Comparison of ENCODE assay signal across 8 cellular contexts in genomic region chr20:32482251-32483220, GRCh38.
A peak's percentile ranks its signal among the peaks of the same experiment; 100 is the strongest.
DNase-seq lines count a peak whose midpoint lies in the region; ATAC-seq, FAIRE-seq and TF ChIP-seq lines count a peak whose summit lies in the region.

No MANE protein-coding gene starts in this region.

- H3K4me3 Mint-ChIP-seq in activated CD8-positive, alpha-beta memory T cell treated with anti-CD3 and anti-CD28 coated beads, Interleukin-2, amount 10 ng/mL, durations not matched to agents 7 days and 5 days, result peak overlapping the region; percentile 63
- peak overlapping the region; percentile 77 for H3K4me3 Mint-ChIP-seq in stimulated activated memory B cell treated with anti-CD40 and anti-IgM and Interleukin-4, amounts not matched to agents 10 μg/mL and 1 μg/mL and 100 μg/mL, for 72 hours

- H3K27me3 ChIP-seq in bronchial epithelial cell (ENCODE audit: control insufficient read depth, insufficient read depth, low read length), result no peaks in the 10 kb centered on the region

- H3K27ac Mint-ChIP-seq in activated CD8-positive, alpha-beta memory T cell treated with anti-CD3 and anti-CD28 coated beads, Interleukin-2, amount 10 ng/mL, durations not matched to agents 7 days and 5 days, result no peak overlapping the region
- no peak overlapping the region for H3K27ac Mint-ChIP-seq in stimulated activated memory B cell treated with anti-CD40 and anti-IgM and Interleukin-4, amounts not matched to agents 10 μg/mL and 1 μg/mL and 100 μg/mL, for 72 hours

- no peak for TF ChIP-seq CTCF in bronchial epithelial cell (IDR thresholded peaks at IDR 0.05; ENCODE audit: insufficient read depth, low read length, severe bottlenecking)

- H3K4me3 ChIP-seq in SK-N-MC, result peak overlapping the region; percentile 76
- H3K4me3 ChIP-seq in bronchial epithelial cell (ENCODE audit: low read depth, low read length), result peak overlapping the region; percentile 57

- no peaks in the 10 kb centered on the region for H3K9me3 Mint-ChIP-seq in activated CD8-positive, alpha-beta memory T cell treated with anti-CD3 and anti-CD28 coated beads, Interleukin-2, amount 10 ng/mL, durations not matched to agents 7 days and 5 days (ENCODE audit: low read depth)
- no peaks in the 10 kb centered on the region for H3K9me3 Mint-ChIP-seq in stimulated activated memory B cell treated with anti-CD40 and anti-IgM and Interleukin-4, amounts not matched to agents 10 μg/mL and 1 μg/mL and 100 μg/mL, for 72 hours

- no peak overlapping the region for H3K27ac ChIP-seq in SK-N-MC

- H3K9me3 ChIP-seq in SK-N-MC (ENCODE audit: low read depth, low read length), result no peaks in the 10 kb centered on the region

- no peak for FAIRE-seq in bronchial epithelial cell (lab: Jason Lieb, UNC)

- no peak overlapping the region for H3K9ac ChIP-seq in SK-N-MC (ENCODE audit: insufficient read length)

- H3K27me3 Mint-ChIP-seq in activated CD8-positive, alpha-beta memory T cell treated with anti-CD3 and anti-CD28 coated beads, Interleukin-2, amount 10 ng/mL, durations not matched to agents 7 days and 5 days, result no peaks in the 10 kb centered on the region
- no peaks in the 10 kb centered on the region for H3K27me3 Mint-ChIP-seq in stimulated activated memory B cell treated with anti-CD40 and anti-IgM and Interleukin-4, amounts not matched to agents 10 μg/mL and 1 μg/mL and 100 μg/mL, for 72 hours

- CTCF ChIA-PET in activated CD8-positive, alpha-beta memory T cell treated with anti-CD3 and anti-CD28 coated beads, Interleukin-2, amount 10 ng/mL, durations not matched to agents 7 days and 5 days (lab: Charles Lee), result no interaction called here

- ATAC-seq in activated CD8-positive, alpha-beta memory T cell treated with anti-CD3 and anti-CD28 coated beads, Interleukin-2, amount 10 ng/mL, durations not matched to agents 7 days and 5 days, result peak; percentile 7
- ATAC-seq in stimulated activated memory B cell treated with anti-CD40 and anti-IgM and Interleukin-4, amounts not matched to agents 10 μg/mL and 1 μg/mL and 100 μg/mL, for 72 hours, result peak; percentile 58

- H3K4me1 Mint-ChIP-seq in activated CD8-positive, alpha-beta memory T cell treated with anti-CD3 and anti-CD28 coated beads, Interleukin-2, amount 10 ng/mL, durations not matched to agents 7 days and 5 days, result peaks cover 16% of the 10 kb centered on the region
- H3K4me1 Mint-ChIP-seq in stimulated activated memory B cell treated with anti-CD40 and anti-IgM and Interleukin-4, amounts not matched to agents 10 μg/mL and 1 μg/mL and 100 μg/mL, for 72 hours, result peaks cover 21% of the 10 kb centered on the region

- DNase-seq in activated CD8-positive, alpha-beta memory T cell treated with anti-CD3 and anti-CD28 coated beads, Interleukin-2, amount 10 ng/mL, durations not matched to agents 7 days and 5 days, result no peak
- DNase-seq in activated CD8-positive, alpha-beta memory T cell treated with anti-CD3 and anti-CD28 coated beads, Interleukin-2, amount 50 U/mL, for 48 hours, result no peak
- DNase-seq in SK-N-MC (ENCODE audit: low read depth, low spot score), result no peak
- DNase-seq in bronchial epithelial cell (ENCODE audit: low read depth), result no peak
- peak; percentile 29 for DNase-seq in kidney tubule cell (ENCODE audit: low spot score)
- no peak for DNase-seq in middle frontal gyrus (ENCODE audit: extremely low spot score, low spot score)
- DNase-seq in DMS114 treated with DMSO at 0.1 percent for 48 hours (lab: John Stamatoyannopoulos, UW; ENCODE audit: unreplicated experiment), result no peak

- no peaks in the 10 kb centered on the region for H3K36me3 Mint-ChIP-seq in activated CD8-positive, alpha-beta memory T cell treated with anti-CD3 and anti-CD28 coated beads, Interleukin-2, amount 10 ng/mL, durations not matched to agents 7 days and 5 days
- H3K36me3 Mint-ChIP-seq in stimulated activated memory B cell treated with anti-CD40 and anti-IgM and Interleukin-4, amounts not matched to agents 10 μg/mL and 1 μg/mL and 100 μg/mL, for 72 hours, result no peaks in the 10 kb centered on the region

- no peaks in the 10 kb centered on the region for H3K36me3 ChIP-seq in SK-N-MC (ENCODE audit: insufficient read depth, low read length)
- H3K36me3 ChIP-seq in bronchial epithelial cell (ENCODE audit: control insufficient read depth, insufficient read depth, low read length), result no peaks in the 10 kb centered on the region
